Comparison of ENCODE assay signal across 8 cellular contexts in genomic region chr1:211327341-211327921, GRCh38. TPM values are rescaled to one million over a fixed set of nuclear protein-coding genes. Genes with fewer than 3 reads are reported as not detected.
DNase-seq lines count a peak whose midpoint lies in the region; ATAC-seq, FAIRE-seq and TF ChIP-seq lines count a peak whose summit lies in the region.

No MANE protein-coding gene starts in this region.

- H3K27ac ChIP-seq in ACC112 (ENCODE audit: low read depth, low read length) (no peak overlapping the region), aorta (ENCODE audit: low read depth in 1 of 2, low read length in 2 of 2) (peak overlapping the region; percentile 78 to 91)

- H3K4me3 ChIP-seq in ACC112 (ENCODE audit: low read depth, low read length): peak overlapping the region; percentile 92
- H3K4me3 ChIP-seq in aorta (ENCODE audit: low read length in 2 of 2): peak overlapping the region; percentile 92 to 99

- 0% methylated on average over 16 of the region's 16 CpGs for WGBS in aorta, 2 donors

- H3K9me3 Mint-ChIP-seq in dendritic cell treated with granulocyte-macrophage colony-stimulating factor and Interleukin-4, amounts not matched to agents 40 ng/mL and 50 ng/mL, for 4 days: no peaks in the 10 kb centered on the region
- no peaks in the 10 kb centered on the region for H3K9me3 Mint-ChIP-seq in mesothelial cell of epicardium

- H3K36me3 ChIP-seq in ACC112 (ENCODE audit: insufficient read depth, low read length) (no peaks in the 10 kb centered on the region), aorta (ENCODE audit: control insufficient read depth in 1 of 2, insufficient read depth in 2 of 2, low read length in 1 of 2) (no peaks in the 10 kb centered on the region)

- H2AFZ ChIP-seq in ACC112 (ENCODE audit: low read length, unreplicated experiment): peak overlapping the region; percentile 90

- DNase-seq in GM12892 (ENCODE audit: insufficient read length): no peak
- DNase-seq in SK-MEL-5 (ENCODE audit: low read depth, low spot score): peak; percentile 30
- DNase-seq in mesothelial cell of epicardium (ENCODE audit: low spot score in 2 of 2, unreplicated experiment in 2 of 2): peak in 1 of 2 experiments; percentile 58
- DNase-seq in aorta: peak in 1 of 2 donors; percentile 59
- DNase-seq in NCI-H446 treated with DMSO at 0.1 percent for 48 hours (lab: John Stamatoyannopoulos, UW): no peak

- peak; percentile 59; the same call in 1 of the 2 replicates for TF ChIP-seq POLR2A in GM12892 (IDR thresholded peaks at IDR 0.05; ENCODE audit: low read depth, low read length)

- FAIRE-seq in GM12892 (lab: Jason Lieb, UNC): peak; percentile 62

- H3K4me1 ChIP-seq in ACC112 (ENCODE audit: control insufficient read depth, insufficient read depth, low read length, unreplicated experiment) (peaks cover 28% of the 10 kb centered on the region), aorta (ENCODE audit: control insufficient read depth in 1 of 2, insufficient read depth in 2 of 2, low read length in 2 of 2) (peaks cover 0 to 7% of the 10 kb centered on the region in 2 donors)

- peaks cover 13% of the 10 kb centered on the region for H3K36me3 Mint-ChIP-seq in dendritic cell treated with granulocyte-macrophage colony-stimulating factor and Interleukin-4, amounts not matched to agents 40 ng/mL and 50 ng/mL, for 4 days (ENCODE audit: low read depth)
- no peaks in the 10 kb centered on the region for H3K36me3 Mint-ChIP-seq in mesothelial cell of epicardium

- H3K79me2 ChIP-seq in ACC112 (ENCODE audit: control insufficient read depth, insufficient read depth, low read length, unreplicated experiment): peaks cover 46% of the 10 kb centered on the region

- H3K4me3 Mint-ChIP-seq in dendritic cell treated with granulocyte-macrophage colony-stimulating factor and Interleukin-4, amounts not matched to agents 40 ng/mL and 50 ng/mL, for 4 days: peak overlapping the region; percentile 87
- H3K4me3 Mint-ChIP-seq in mesothelial cell of epicardium: peak overlapping the region; percentile 88

- H3K27me3 ChIP-seq in ACC112 (ENCODE audit: insufficient read depth, low read length) (no peaks in the 10 kb centered on the region), aorta (ENCODE audit: control insufficient read depth in 1 of 2, insufficient read depth in 2 of 2, low read length in 1 of 2) (no peaks in the 10 kb centered on the region)

- ATAC-seq in HG02943 (IDR thresholded peaks at IDR 0.05; ENCODE audit: low read depth, unreplicated experiment) (peak; percentile 31), aorta (ENCODE audit: low FRiP score) (peak; percentile 61)

- H3K27ac Mint-ChIP-seq in dendritic cell treated with granulocyte-macrophage colony-stimulating factor and Interleukin-4, amounts not matched to agents 40 ng/mL and 50 ng/mL, for 4 days: peak overlapping the region; percentile 83
- H3K27ac Mint-ChIP-seq in mesothelial cell of epicardium: peak overlapping the region; percentile 93

- H3K9me3 ChIP-seq in aorta (ENCODE audit: control insufficient read depth, low read length): no peaks in the 10 kb centered on the region

- TF ChIP-seq CTCF in mesothelial cell of epicardium (IDR thresholded peaks at IDR 0.05; ENCODE audit: unreplicated experiment): no peak

- in situ Hi-C loops in SK-MEL-5 (cut with HindIII; ENCODE audit: low pct_unique_long_range_greater_than_20kb, low sequenced_read_pairs): no loop called here

- intact Hi-C loops in dendritic cell treated with granulocyte-macrophage colony-stimulating factor and Interleukin-4, amounts not matched to agents 40 ng/mL and 50 ng/mL, for 4 days (cut with micrococcal nuclease): loop anchor here (2.0 kb wide), 1 partner anchor 55 kb away; no protein-coding TSS in a partner anchor
- intact Hi-C loops in aorta (cut with DNase I): loop anchor here (5.0 to 10.0 kb wide), 5 partner anchors 35 to 327 kb away; no protein-coding TSS in a partner anchor

- peaks cover 55% of the 10 kb centered on the region for H3K4me1 Mint-ChIP-seq in dendritic cell treated with granulocyte-macrophage colony-stimulating factor and Interleukin-4, amounts not matched to agents 40 ng/mL and 50 ng/mL, for 4 days (ENCODE audit: low read depth)
- H3K4me1 Mint-ChIP-seq in mesothelial cell of epicardium: peaks cover 49% of the 10 kb centered on the region

- H3K27me3 Mint-ChIP-seq in dendritic cell treated with granulocyte-macrophage colony-stimulating factor and Interleukin-4, amounts not matched to agents 40 ng/mL and 50 ng/mL, for 4 days: peaks cover 12% of the 10 kb centered on the region
- H3K27me3 Mint-ChIP-seq in mesothelial cell of epicardium (ENCODE audit: low read depth): no peaks in the 10 kb centered on the region

RNA-seq across cellular contexts. Expression of gene TRAF5, which starts 0.8 kb away (rescaled TPM):
- 28.9 TPM for polyA plus RNA-seq in GM12892 (2012; ENCODE audit: missing spikeins)
- total RNA-seq in SK-MEL-5 (2014; rRNA removed; shearing (Covaris generic)): 12.9 and 14.3 TPM in 2 replicates
- polyA plus RNA-seq in SK-MEL-5 (2015; cell fraction: cytosol; rRNA removed): 10.3 and 12.3 TPM in 2 replicates
- 104 and 119 TPM in 2 replicates for polyA plus RNA-seq in SK-MEL-5 (2015; cell fraction: nucleus; rRNA removed)
- total RNA-seq in mesothelial cell of epicardium (45.6 to 47.6 TPM (median 46.6 TPM) in 3 replicates), aorta (10 to 100 TPM; 51.5 to 54.9 TPM)
- 10 to 100 TPM in 1 of 2 donors, 1 to 10 TPM in 1; 9.0 to 59.5 TPM for polyA plus RNA-seq in aorta
